Comparison of ENCODE assay signal across 28 cellular contexts in the genomic region with DNA sequence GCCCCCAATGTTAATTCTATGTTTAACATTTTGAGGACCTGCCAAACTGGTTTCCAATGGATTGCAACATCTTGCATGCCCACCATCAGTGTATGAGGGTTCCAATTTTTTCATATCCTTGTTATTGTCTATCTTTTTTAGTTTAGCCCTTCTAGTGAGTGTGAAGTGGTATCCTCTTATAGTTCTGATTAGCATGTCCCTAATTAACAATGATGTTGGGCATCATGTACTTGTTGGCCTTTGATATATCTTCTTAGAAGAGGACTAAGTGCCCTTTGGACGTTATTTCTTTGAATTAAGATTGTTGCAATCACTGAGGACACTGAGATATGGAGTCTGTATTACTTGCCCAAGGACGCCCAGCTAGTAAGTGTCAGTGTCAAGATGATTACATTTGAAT.
"Had no signal": no experiment of that assay in that cellular context is flagged by ENCODE, and none has a peak within 500 bp of the region (broad histone marks: within the 10 kb centered on the region; RNA-seq: fewer than 3 reads in every experiment).

No MANE protein-coding gene starts in this region.

- DNase-seq: dermis blood vessel endothelial cell; effector memory CD4-positive, alpha-beta T cell; foreskin keratinocyte; glutamatergic neuron; heart right ventricle; hippocampal formation; left cardiac atrium; mucosa of descending colon; naive B cell; pancreas; retina; right lobe of liver; stimulated activated CD4-positive, alpha-beta T cell treated with anti-CD3 and anti-CD28 coated beads, Interleukin-12 subunit alpha, Interleukin-12 subunit beta, amount 100 ng/mL, for 4 hours; stimulated activated CD4-positive, alpha-beta T cell treated with anti-CD3 and anti-CD28 coated beads, Interleukin-1b, Interleukin-23, amount 100 ng/mL, for 48 hours; stimulated activated CD4-positive, alpha-beta T cell treated with anti-CD3 and anti-CD28 coated beads, Interleukin-4, amount 100 ng/mL, for 1 hour; stimulated activated CD8-positive, alpha-beta memory T cell treated with anti-CD3 and anti-CD28 coated beads, Interleukin-4, amount 100 ng/mL, for 48 hours; stimulated activated naive CD4-positive, alpha-beta T cell; stimulated activated naive CD8-positive, alpha-beta T cell treated with anti-CD3 and anti-CD28 coated beads, Interleukin-15, amount 100 ng/mL, for 72 hours; thyroid gland had no signal

- ATAC-seq: foreskin keratinocyte; left cardiac atrium; mucosa of descending colon; natural killer cell treated with Interleukin-12 subunit alpha and Interleukin-12 subunit beta and Interleukin-15 and Interleukin-18, amount 100 ng/mL, for 72 hours; pancreas; right lobe of liver; stimulated activated naive CD8-positive, alpha-beta T cell treated with anti-CD3 and anti-CD28 coated beads, Interleukin-15, amount 100 ng/mL, for 72 hours had no signal

- H3K27me3 ChIP-seq: esophagus muscularis mucosa, foreskin keratinocyte, heart right ventricle, neutrophil, pancreas, right lobe of liver, suprapubic skin, thyroid gland had no signal

- H3K27ac ChIP-seq: coronary artery, foreskin keratinocyte, heart right ventricle, neutrophil, pancreas, right lobe of liver, suprapubic skin, thyroid gland had no signal

- H3K4me3 ChIP-seq: coronary artery, esophagus muscularis mucosa, heart right ventricle, lung, mucosa of descending colon, pancreas, right lobe of liver, smooth muscle cell, suprapubic skin, thyroid gland had no signal

- H3K36me3 ChIP-seq: esophagus muscularis mucosa, heart right ventricle, neutrophil, pancreas, right lobe of liver, suprapubic skin, thyroid gland had no signal

- H3K4me1 ChIP-seq: foreskin keratinocyte, pancreas, right lobe of liver, suprapubic skin, thyroid gland had no signal

- H3K9me3 ChIP-seq: esophagus muscularis mucosa, mucosa of descending colon, neutrophil, pancreas, right lobe of liver, suprapubic skin, thyroid gland had no signal

- FAIRE-seq: endothelial cell of umbilical vein, islet of Langerhans, pancreas had no signal
